Comparison of ENCODE assay signal across 8 cellular contexts in the genomic region with DNA sequence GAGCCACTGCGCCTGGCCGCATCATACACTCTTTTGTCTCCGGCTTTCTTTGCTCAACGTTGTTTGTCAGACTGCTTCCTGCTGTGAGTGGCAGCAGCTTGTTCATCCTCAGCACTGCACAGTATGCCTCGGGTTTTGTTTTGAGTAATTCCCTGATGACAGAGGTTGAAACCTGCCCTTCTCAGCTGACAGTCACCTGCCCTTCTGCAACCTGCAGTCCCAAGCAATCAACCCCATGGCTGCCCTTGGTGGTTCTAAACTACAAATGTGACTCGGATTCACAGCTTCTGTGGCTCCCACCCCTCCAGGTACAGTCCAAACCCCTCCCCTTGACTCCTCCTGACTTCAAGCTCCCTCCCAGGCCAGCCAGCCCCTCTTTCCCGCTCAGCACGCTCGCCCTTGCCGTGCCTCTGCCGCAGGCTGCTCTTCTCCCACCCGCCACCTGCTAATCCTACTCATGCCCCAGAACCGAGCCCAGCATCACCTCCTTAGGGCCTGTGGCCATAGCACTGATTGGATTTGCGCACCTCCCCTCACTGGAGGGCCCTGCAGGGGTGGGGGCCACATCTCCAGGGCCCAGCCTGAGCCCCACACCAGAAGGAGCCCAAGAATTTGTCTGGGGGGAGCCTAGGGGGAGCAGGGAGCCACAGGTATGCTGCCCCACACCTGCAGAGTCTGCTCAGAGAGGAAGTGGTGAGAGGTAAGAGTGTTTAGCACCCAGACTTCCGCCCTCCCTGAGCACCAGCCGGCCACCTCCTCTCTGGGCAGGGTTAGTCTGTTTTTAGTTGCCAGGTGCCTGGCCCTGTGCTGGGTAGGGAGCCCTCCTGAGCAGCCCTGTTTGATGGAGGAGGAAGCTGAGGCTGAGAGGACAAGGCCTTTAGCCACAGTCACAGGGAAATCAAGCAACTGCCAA. TPM values are rescaled to one million over a fixed set of nuclear protein-coding genes. Genes with fewer than 3 reads are reported as not detected.
DNase-seq lines count a peak whose midpoint lies in the region; ATAC-seq and TF ChIP-seq lines count a peak whose summit lies in the region.

No MANE protein-coding gene starts in this region.

- peak; percentile 93 for DNase-seq in GM10266 (ENCODE audit: extremely low spot score)
- peak; percentile 81 for DNase-seq in Jurkat, Clone E6-1 (ENCODE audit: low read depth, low spot score)
- DNase-seq in WTC11 (ENCODE audit: low spot score): no peak
- peak; percentile 69 for DNase-seq in coronary artery (ENCODE audit: low spot score)
- peak; percentile 65 to 78 for DNase-seq in stimulated activated CD4-positive, alpha-beta T cell treated with anti-CD3 and anti-CD28 coated beads, Interleukin-15, amount 100 ng/mL, for 48 hours (ENCODE audit: low read depth in 2 of 2)
- no peak for DNase-seq in SK-N-DZ (ENCODE audit: low spot score)
- no peak for DNase-seq in foreskin melanocyte

- POLR2A ChIA-PET in WTC11 (lab: Charles Lee): no interaction called here

- no peak overlapping the region for H3K4me3 Mint-ChIP-seq in WTC11

- peak overlapping the region; percentile 16 for H3K4me3 ChIP-seq in Jurkat, Clone E6-1 (ENCODE audit: low read length)
- H3K4me3 ChIP-seq in coronary artery: no peak overlapping the region

- H3K9me3 Mint-ChIP-seq in WTC11: no peaks in the 10 kb centered on the region

- ATAC-seq in GM21619 (IDR thresholded peaks at IDR 0.05; ENCODE audit: unreplicated experiment) (peak; percentile 77), WTC11 (peak; percentile 15)

- H3K36me3 Mint-ChIP-seq in WTC11: no peaks in the 10 kb centered on the region; the same call in 1 of the 2 replicates

- CTCF ChIA-PET in WTC11 (lab: Charles Lee): interaction anchor here (0.7 to 14.8 kb wide), 8 partner anchors 8 to 154 kb away, joined by 3 to 156 read pairs (median 6); no protein-coding TSS in a partner anchor

- H3K27ac Mint-ChIP-seq in WTC11: peak overlapping the region; percentile 90

- no peaks in the 10 kb centered on the region for H3K27me3 Mint-ChIP-seq in WTC11 (ENCODE audit: low read depth)

- TF ChIP-seq CTCF in GM10266 (IDR thresholded peaks at IDR 0.05; ENCODE audit: control insufficient read depth, insufficient read depth, low read depth, missing control alignments) (no peak), WTC11 (IDR thresholded peaks at IDR 0.05) (no peak), coronary artery (IDR thresholded peaks at IDR 0.05) (no peak)

- peak overlapping the region in 1 of 2 donors; percentile 90 for H3K27ac ChIP-seq in coronary artery

- H3K4me1 Mint-ChIP-seq in WTC11: peaks cover 78% of the 10 kb centered on the region

TF ChIP-seq in WTC11, 78 proteins besides CTCF, POLR2A, EP300 and RAD21:
- TF ChIP-seq HMGA2 (CRISPR knock-in tag; IDR thresholded peaks at IDR 0.05) (no peak), NR2C2 (CRISPR knock-in tag; IDR thresholded peaks at IDR 0.05) (no peak)
- TF ChIP-seq, protein P1, sequence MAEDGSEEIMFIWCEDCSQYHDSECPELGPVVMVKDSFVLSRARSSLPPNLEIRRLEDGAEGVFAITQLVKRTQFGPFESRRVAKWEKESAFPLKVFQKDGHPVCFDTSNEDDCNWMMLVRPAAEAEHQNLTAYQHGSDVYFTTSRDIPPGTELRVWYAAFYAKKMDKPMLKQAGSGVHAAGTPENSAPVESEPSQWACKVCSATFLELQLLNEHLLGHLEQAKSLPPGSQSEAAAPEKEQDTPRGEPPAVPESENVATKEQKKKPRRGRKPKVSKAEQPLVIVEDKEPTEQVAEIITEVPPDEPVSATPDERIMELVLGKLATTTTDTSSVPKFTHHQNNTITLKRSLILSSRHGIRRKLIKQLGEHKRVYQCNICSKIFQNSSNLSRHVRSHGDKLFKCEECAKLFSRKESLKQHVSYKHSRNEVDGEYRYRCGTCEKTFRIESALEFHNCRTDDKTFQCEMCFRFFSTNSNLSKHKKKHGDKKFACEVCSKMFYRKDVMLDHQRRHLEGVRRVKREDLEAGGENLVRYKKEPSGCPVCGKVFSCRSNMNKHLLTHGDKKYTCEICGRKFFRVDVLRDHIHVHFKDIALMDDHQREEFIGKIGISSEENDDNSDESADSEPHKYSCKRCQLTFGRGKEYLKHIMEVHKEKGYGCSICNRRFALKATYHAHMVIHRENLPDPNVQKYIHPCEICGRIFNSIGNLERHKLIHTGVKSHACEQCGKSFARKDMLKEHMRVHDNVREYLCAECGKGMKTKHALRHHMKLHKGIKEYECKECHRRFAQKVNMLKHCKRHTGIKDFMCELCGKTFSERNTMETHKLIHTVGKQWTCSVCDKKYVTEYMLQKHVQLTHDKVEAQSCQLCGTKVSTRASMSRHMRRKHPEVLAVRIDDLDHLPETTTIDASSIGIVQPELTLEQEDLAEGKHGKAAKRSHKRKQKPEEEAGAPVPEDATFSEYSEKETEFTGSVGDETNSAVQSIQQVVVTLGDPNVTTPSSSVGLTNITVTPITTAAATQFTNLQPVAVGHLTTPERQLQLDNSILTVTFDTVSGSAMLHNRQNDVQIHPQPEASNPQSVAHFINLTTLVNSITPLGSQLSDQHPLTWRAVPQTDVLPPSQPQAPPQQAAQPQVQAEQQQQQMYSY (CRISPR knock-in tag; IDR thresholded peaks at IDR 0.05): no peak
- TF ChIP-seq, protein P2, sequence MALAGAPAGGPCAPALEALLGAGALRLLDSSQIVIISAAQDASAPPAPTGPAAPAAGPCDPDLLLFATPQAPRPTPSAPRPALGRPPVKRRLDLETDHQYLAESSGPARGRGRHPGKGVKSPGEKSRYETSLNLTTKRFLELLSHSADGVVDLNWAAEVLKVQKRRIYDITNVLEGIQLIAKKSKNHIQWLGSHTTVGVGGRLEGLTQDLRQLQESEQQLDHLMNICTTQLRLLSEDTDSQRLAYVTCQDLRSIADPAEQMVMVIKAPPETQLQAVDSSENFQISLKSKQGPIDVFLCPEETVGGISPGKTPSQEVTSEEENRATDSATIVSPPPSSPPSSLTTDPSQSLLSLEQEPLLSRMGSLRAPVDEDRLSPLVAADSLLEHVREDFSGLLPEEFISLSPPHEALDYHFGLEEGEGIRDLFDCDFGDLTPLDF (CRISPR knock-in tag; IDR thresholded peaks at IDR 0.05): no peak
TF ChIP-seq in WTC11: peak in this region for 0.

RNA-seq across cellular contexts. Expression of a gene that starts 10.1 kb away (rescaled TPM):
- polyA plus RNA-seq in Jurkat, Clone E6-1 (2012; ENCODE audit: insufficient read depth, insufficient read length): 20.4 TPM
- 42.2 to 66.4 TPM (median 51.3 TPM) in 3 replicates for total RNA-seq in WTC11 (2021)
- 2.7 and 3.0 TPM in 2 replicates for polyA plus RNA-seq in SK-N-DZ (2014; cell fraction: cytosol; rRNA removed)
- polyA plus RNA-seq in SK-N-DZ (2014; cell fraction: nucleus; rRNA removed): 6.9 and 11.3 TPM in 2 replicates

RNA-seq across cellular contexts. Expression of a gene that starts 33.0 kb away (rescaled TPM):
- 61.5 TPM for polyA plus RNA-seq in Jurkat, Clone E6-1 (2012; ENCODE audit: insufficient read depth, insufficient read length)
- total RNA-seq in WTC11 (2021): 53.3 to 58.2 TPM (median 56.1 TPM) in 3 replicates
- polyA plus RNA-seq in SK-N-DZ (2014; cell fraction: cytosol; rRNA removed): 52.5 and 55.6 TPM in 2 replicates
- polyA plus RNA-seq in SK-N-DZ (2014; cell fraction: nucleus; rRNA removed): 46.6 and 51.6 TPM in 2 replicates

RNA-seq across cellular contexts. Expression of a gene that starts 40.1 kb away (rescaled TPM):
- 6.5 TPM for polyA plus RNA-seq in Jurkat, Clone E6-1 (2012; ENCODE audit: insufficient read depth, insufficient read length)
- 15.8 to 20.2 TPM (median 16.8 TPM) in 3 replicates for total RNA-seq in WTC11 (2021)
- 2.1 and 3.6 TPM in 2 replicates for polyA plus RNA-seq in SK-N-DZ (2014; cell fraction: cytosol; rRNA removed)
- 18.2 and 18.8 TPM in 2 replicates for polyA plus RNA-seq in SK-N-DZ (2014; cell fraction: nucleus; rRNA removed)

RNA-seq across cellular contexts. Expression of a gene that starts 53.8 kb away (rescaled TPM):
- polyA plus RNA-seq in Jurkat, Clone E6-1 (2012; ENCODE audit: insufficient read depth, insufficient read length): 5.1 TPM
- 25.1 to 25.7 TPM (median 25.4 TPM) in 3 replicates for total RNA-seq in WTC11 (2021)
- 28.1 and 28.4 TPM in 2 replicates for polyA plus RNA-seq in SK-N-DZ (2014; cell fraction: cytosol; rRNA removed)
- 18.1 and 19.8 TPM in 2 replicates for polyA plus RNA-seq in SK-N-DZ (2014; cell fraction: nucleus; rRNA removed)

Comparison
In these comparisons a context has a peak if more than half of its experiments do, and no peak if none do; other contexts are left out.
1. DNase-seq: peak in GM10266 (single experiment), Jurkat, Clone E6-1 (single experiment), coronary artery (single experiment) and stimulated activated CD4-positive, alpha-beta T cell treated with anti-CD3 and anti-CD28 coated beads, Interleukin-15, amount 100 ng/mL, for 48 hours (2 of 2); none in WTC11 (single experiment), SK-N-DZ (single experiment) and foreskin melanocyte (single experiment).